1 cellular context compared by ENCODE assay signal in the genomic region with DNA sequence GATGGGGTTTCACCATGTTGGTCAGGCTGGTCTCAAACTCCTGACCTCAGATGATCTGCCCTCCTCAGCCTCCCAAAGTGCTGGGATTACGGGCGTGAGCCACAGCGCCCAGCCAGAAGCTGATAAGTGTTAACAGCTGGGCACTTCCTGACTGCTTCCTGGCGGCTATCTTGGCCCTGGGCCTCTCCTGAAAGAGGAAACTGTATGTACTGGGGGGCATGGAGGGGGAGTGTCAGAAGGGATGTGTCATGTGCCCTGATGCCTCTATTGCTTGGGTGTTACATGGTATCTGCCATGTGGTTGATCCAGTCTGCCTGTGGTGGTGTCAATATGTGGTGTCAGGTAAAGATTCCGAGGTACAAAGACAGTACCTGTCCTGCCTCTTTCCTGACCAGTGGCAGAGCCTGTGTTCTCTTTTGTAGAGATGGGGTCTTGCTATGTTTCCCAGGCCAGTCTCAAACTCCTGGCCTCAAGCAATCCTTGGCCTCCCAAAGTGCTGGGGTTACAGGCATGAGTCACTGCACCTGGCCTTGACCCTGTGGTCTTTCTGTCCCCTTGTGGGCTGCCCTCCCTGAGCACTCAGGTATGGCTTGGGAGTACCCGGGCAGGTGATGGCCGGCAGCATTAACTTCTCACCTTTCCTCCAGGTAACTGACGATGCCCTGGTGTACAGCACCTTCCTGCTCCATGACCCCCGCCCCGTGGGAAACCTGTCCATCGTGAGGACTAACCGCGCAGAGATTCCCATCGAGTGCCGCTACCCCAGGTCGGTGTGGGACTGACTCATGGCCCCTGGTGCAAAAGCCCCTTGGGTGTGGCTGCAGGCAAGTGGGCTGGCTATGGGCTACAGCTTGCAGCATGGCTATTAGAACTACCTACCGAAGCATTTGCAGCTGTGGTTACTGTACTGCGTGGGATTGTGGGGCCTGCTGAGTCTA.
TF ChIP-seq lines count a peak whose summit lies in the region.

No MANE protein-coding gene starts in this region.

TF ChIP-seq in HepG2, 621 proteins besides CTCF, POLR2A, EP300 and RAD21:
- TF ChIP-seq, protein P1, sequence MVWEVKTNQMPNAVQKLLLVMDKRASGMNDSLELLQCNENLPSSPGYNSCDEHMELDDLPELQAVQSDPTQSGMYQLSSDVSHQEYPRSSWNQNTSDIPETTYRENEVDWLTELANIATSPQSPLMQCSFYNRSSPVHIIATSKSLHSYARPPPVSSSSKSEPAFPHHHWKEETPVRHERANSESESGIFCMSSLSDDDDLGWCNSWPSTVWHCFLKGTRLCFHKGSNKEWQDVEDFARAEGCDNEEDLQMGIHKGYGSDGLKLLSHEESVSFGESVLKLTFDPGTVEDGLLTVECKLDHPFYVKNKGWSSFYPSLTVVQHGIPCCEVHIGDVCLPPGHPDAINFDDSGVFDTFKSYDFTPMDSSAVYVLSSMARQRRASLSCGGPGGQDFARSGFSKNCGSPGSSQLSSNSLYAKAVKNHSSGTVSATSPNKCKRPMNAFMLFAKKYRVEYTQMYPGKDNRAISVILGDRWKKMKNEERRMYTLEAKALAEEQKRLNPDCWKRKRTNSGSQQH (CRISPR knock-in tag; IDR thresholded peaks at IDR 0.05; ENCODE audit: low read depth) = no peak
- peak; percentile 73 for TF ChIP-seq FOSL2 (CRISPR knock-in tag; IDR thresholded peaks at IDR 0.05)
- TF ChIP-seq, protein P2, sequence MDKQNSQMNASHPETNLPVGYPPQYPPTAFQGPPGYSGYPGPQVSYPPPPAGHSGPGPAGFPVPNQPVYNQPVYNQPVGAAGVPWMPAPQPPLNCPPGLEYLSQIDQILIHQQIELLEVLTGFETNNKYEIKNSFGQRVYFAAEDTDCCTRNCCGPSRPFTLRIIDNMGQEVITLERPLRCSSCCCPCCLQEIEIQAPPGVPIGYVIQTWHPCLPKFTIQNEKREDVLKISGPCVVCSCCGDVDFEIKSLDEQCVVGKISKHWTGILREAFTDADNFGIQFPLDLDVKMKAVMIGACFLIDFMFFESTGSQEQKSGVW (CRISPR knock-in tag; IDR thresholded peaks at IDR 0.05; ENCODE audit: borderline replicate concordance) = no peak
- TF ChIP-seq, protein P3, sequence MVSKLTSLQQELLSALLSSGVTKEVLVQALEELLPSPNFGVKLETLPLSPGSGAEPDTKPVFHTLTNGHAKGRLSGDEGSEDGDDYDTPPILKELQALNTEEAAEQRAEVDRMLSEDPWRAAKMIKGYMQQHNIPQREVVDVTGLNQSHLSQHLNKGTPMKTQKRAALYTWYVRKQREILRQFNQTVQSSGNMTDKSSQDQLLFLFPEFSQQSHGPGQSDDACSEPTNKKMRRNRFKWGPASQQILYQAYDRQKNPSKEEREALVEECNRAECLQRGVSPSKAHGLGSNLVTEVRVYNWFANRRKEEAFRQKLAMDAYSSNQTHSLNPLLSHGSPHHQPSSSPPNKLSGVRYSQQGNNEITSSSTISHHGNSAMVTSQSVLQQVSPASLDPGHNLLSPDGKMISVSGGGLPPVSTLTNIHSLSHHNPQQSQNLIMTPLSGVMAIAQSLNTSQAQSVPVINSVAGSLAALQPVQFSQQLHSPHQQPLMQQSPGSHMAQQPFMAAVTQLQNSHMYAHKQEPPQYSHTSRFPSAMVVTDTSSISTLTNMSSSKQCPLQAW (CRISPR knock-in tag; IDR thresholded peaks at IDR 0.05) = no peak
- TF ChIP-seq, protein P4, sequence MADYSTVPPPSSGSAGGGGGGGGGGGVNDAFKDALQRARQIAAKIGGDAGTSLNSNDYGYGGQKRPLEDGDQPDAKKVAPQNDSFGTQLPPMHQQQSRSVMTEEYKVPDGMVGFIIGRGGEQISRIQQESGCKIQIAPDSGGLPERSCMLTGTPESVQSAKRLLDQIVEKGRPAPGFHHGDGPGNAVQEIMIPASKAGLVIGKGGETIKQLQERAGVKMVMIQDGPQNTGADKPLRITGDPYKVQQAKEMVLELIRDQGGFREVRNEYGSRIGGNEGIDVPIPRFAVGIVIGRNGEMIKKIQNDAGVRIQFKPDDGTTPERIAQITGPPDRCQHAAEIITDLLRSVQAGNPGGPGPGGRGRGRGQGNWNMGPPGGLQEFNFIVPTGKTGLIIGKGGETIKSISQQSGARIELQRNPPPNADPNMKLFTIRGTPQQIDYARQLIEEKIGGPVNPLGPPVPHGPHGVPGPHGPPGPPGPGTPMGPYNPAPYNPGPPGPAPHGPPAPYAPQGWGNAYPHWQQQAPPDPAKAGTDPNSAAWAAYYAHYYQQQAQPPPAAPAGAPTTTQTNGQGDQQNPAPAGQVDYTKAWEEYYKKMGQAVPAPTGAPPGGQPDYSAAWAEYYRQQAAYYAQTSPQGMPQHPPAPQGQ (CRISPR knock-in tag; IDR thresholded peaks at IDR 0.05; ENCODE audit: borderline replicate concordance) = no peak
- TF ChIP-seq DMAP1 (CRISPR knock-in tag; IDR thresholded peaks at IDR 0.05) = no peak
- TF ChIP-seq NR2F6 (IDR thresholded peaks at IDR 0.05) = 0 out of 2 replicates have a peak, but pooled peaks have one; percentile 16
- 0 out of 2 replicates have a peak, but pooled peaks have one; percentile 40 for TF ChIP-seq NR2F6 (CRISPR knock-in tag; IDR thresholded peaks at IDR 0.05)
- TF ChIP-seq FOSL1 (CRISPR knock-in tag; IDR thresholded peaks at IDR 0.05; ENCODE audit: borderline replicate concordance) = 0 out of 2 replicates have a peak, but pooled peaks have one; percentile 16
- 0 out of 2 replicates have a peak, but pooled peaks have one; percentile 41 for TF ChIP-seq RARA (CRISPR knock-in tag; IDR thresholded peaks at IDR 0.05)
